8 cellular contexts compared by ENCODE assay signal in the genomic region with DNA sequence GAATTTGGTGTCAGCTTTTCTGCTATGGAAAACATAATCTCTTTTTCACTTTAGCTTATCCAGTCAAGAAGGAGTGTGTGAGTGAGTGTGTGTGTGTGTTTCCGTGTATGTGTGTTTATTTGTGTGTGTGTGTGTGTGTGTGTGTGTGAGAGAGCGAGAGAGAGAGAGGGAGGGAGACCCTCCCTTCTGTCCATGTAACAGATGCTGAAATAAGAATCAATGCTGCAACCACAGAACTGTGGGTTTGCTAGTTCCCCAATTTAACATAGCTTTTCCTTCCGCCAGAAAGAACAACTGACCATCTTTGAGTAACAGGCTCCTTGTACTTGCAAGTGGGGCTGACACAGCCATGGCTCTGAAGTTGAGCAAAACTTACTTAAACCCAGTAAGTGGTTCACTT. TPM values are rescaled to one million over a fixed set of nuclear protein-coding genes. Genes with fewer than 3 reads are reported as not detected.
A peak's percentile ranks its signal among the peaks of the same experiment; 100 is the strongest.
DNase-seq lines count a peak whose midpoint lies in the region; ATAC-seq, FAIRE-seq and TF ChIP-seq lines count a peak whose summit lies in the region.

No MANE protein-coding gene starts in this region.

- TF ChIP-seq POLR2A in right lobe of liver (IDR thresholded peaks at IDR 0.05) (no peak), HepG2 (IDR thresholded peaks at IDR 0.05; ENCODE audit: insufficient read depth in 1 of 2, low read depth in 2 of 2, low read length in 2 of 2) (no peak), upper lobe of left lung (IDR thresholded peaks at IDR 0.05) (peak in 1 of 4 donors; percentile 40)

- TF ChIP-seq EP300 in HepG2 (IDR thresholded peaks at IDR 0.05; ENCODE audit: low read depth in 2 of 2, low read length in 2 of 2): no peak
- TF ChIP-seq EP300 in HepG2 (CRISPR knock-in tag; IDR thresholded peaks at IDR 0.05; ENCODE audit: borderline replicate concordance): no peak
- no peak for TF ChIP-seq EP300 in upper lobe of left lung (IDR thresholded peaks at IDR 0.05)

- H3K9ac ChIP-seq in HepG2 (ENCODE audit: insufficient read depth, low read depth, low read length): no peak overlapping the region

- H3K4me3 ChIP-seq in right lobe of liver (no peak overlapping the region), HepG2 (replicated peaks in 1 of 3; ENCODE audit: insufficient read depth in 1 of 3, low read depth in 2 of 3, low read length in 3 of 3) (no peak overlapping the region), upper lobe of left lung (peak overlapping the region in 1 of 4 donors; percentile 46)

- WGBS in right lobe of liver (ENCODE audit: insufficient coverage, low coverage, low lambda C conversion rate, missing lambda C conversion rate): 29% methylated on average over 2 of the region's 3 CpGs
- 52% methylated on average over 3 of the region's 3 CpGs for WGBS in HepG2 (ENCODE audit: low lambda C conversion rate)
- 31 to 47% methylated on average over 3 of the region's 3 CpGs for WGBS in upper lobe of left lung, 2 donors

- intact Hi-C loops in right lobe of liver (cut with DNase I) (no loop called here), HepG2 (cut with micrococcal nuclease; ENCODE audit: unreplicated experiment) (no loop called here)

- H3K36me3 Mint-ChIP-seq in activated naive CD8-positive, alpha-beta T cell treated with anti-CD3 and anti-CD28 coated beads for 36 hours: peaks cover 80% of the 10 kb centered on the region

- POLR2A ChIA-PET in HepG2 (lab: Yijun Ruan, JAX): no interaction called here
- POLR2A ChIA-PET in GM10248 (lab: Yijun Ruan, JAX): interaction anchor here (1.6 kb wide), 1 partner anchor 10 kb away, joined by 4 read pairs; no protein-coding TSS in a partner anchor

- H3K27ac Mint-ChIP-seq in activated naive CD8-positive, alpha-beta T cell treated with anti-CD3 and anti-CD28 coated beads for 36 hours: peak overlapping the region; percentile 84

- TF ChIP-seq RAD21 in HepG2 (CRISPR knock-in tag; IDR thresholded peaks at IDR 0.05): no peak

- no peak overlapping the region for H3K4me2 ChIP-seq in HepG2 (ENCODE audit: low read depth, low read length)

- peak; percentile 43 to 55 (median 47) for ATAC-seq in right lobe of liver
- ATAC-seq in HepG2: no peak
- ATAC-seq in HG03469 (IDR thresholded peaks at IDR 0.05; ENCODE audit: unreplicated experiment): peak; percentile 37
- peak; percentile 74 for ATAC-seq in upper lobe of left lung (ENCODE audit: low FRiP score in 2 of 2)

- in situ Hi-C loops in HepG2 (cut with HindIII; ENCODE audit: extremely low pct_ligation_motif_present, low pct_unique_long_range_greater_than_20kb): no loop called here

- CTCF ChIA-PET in HepG2 (lab: Yijun Ruan, JAX; ENCODE audit: low intra/inter-chr PET ratio, low total read pairs): no interaction called here
- CTCF ChIA-PET in GM10248 (lab: Yijun Ruan, JAX): interaction anchor here (0.9 to 11.0 kb wide), 7 partner anchors 9 to 50 kb away, joined by 3 to 100 read pairs (median 3); no protein-coding TSS in a partner anchor

- H3K27ac ChIP-seq in right lobe of liver (peak overlapping the region in 1 of 3 donors; percentile 58), HepG2 (ENCODE audit: extremely low read length, insufficient read depth, low read length) (no peak overlapping the region), upper lobe of left lung (peak overlapping the region; percentile 79 to 85 (median 82))

- H3K9me3 Mint-ChIP-seq in activated naive CD8-positive, alpha-beta T cell treated with anti-CD3 and anti-CD28 coated beads for 36 hours: no peaks in the 10 kb centered on the region

- no peaks in the 10 kb centered on the region for H4K20me1 ChIP-seq in HepG2 (ENCODE audit: insufficient read depth, low read length)

- no peaks in the 10 kb centered on the region for H3K79me2 ChIP-seq in HepG2 (ENCODE audit: insufficient read depth, low read length)

- H3K4me1 Mint-ChIP-seq in activated naive CD8-positive, alpha-beta T cell treated with anti-CD3 and anti-CD28 coated beads for 36 hours: peaks cover 65% of the 10 kb centered on the region

- H3K27me3 ChIP-seq in right lobe of liver (no peaks in the 10 kb centered on the region), HepG2 (ENCODE audit: control insufficient read depth in 1 of 2, insufficient read depth in 2 of 2, low read length in 2 of 2) (peaks cover 2 to 4% of the 10 kb centered on the region in 2 experiments; a peak in 2 of 5 replicates), upper lobe of left lung (no peaks in the 10 kb centered on the region)

- FAIRE-seq in HepG2 (lab: Jason Lieb, UNC): no peak

- peaks cover 5% of the 10 kb centered on the region for H3K27me3 Mint-ChIP-seq in activated naive CD8-positive, alpha-beta T cell treated with anti-CD3 and anti-CD28 coated beads for 36 hours

- DNase-seq in right lobe of liver: no peak
- DNase-seq in HepG2 (ENCODE audit: low spot score): no peak
- DNase-seq in activated naive CD8-positive, alpha-beta T cell treated with anti-CD3 and anti-CD28 coated beads for 36 hours: no peak
- peak in 1 of 2 donors; percentile 60 for DNase-seq in upper lobe of left lung
- DNase-seq in GOT3 (lab: John Stamatoyannopoulos, UW): no peak
- no peak for DNase-seq in mesenteric fat pad (ENCODE audit: low spot score)
- DNase-seq in GM10248 (ENCODE audit: extremely low spot score): no peak

- no peak for TF ChIP-seq CTCF in right lobe of liver (IDR thresholded peaks at IDR 0.05)
- no peak for TF ChIP-seq CTCF in HepG2 (CRISPR knock-in tag; IDR thresholded peaks at IDR 0.05)
- TF ChIP-seq CTCF in upper lobe of left lung (IDR thresholded peaks at IDR 0.05): no peak
- TF ChIP-seq CTCF in GM10248 (IDR thresholded peaks at IDR 0.05; ENCODE audit: control extremely low read depth, extremely low read depth, low read depth, missing control alignments): no peak

- H3K4me1 ChIP-seq in right lobe of liver (peaks cover 0 to under 1% (median 0%) of the 10 kb centered on the region in 4 donors), HepG2 (ENCODE audit: insufficient read depth, low read length) (no peaks in the 10 kb centered on the region), upper lobe of left lung (peaks cover 0 to 12% (median 6%) of the 10 kb centered on the region in 4 donors)

- no peak overlapping the region for H2AFZ ChIP-seq in HepG2 (ENCODE audit: low read length)

- H3K9me3 ChIP-seq in right lobe of liver (no peaks in the 10 kb centered on the region), HepG2 (ENCODE audit: low read length) (no peaks in the 10 kb centered on the region), upper lobe of left lung (no peaks in the 10 kb centered on the region)

- peak overlapping the region; percentile 94 for H3K4me3 Mint-ChIP-seq in activated naive CD8-positive, alpha-beta T cell treated with anti-CD3 and anti-CD28 coated beads for 36 hours

- BruUV-seq in HepG2 (replicated peaks; lab: Mats Ljungman, UMichigan): no TSS peak

- H3K36me3 ChIP-seq in right lobe of liver: no peaks in the 10 kb centered on the region
- no peaks in the 10 kb centered on the region for H3K36me3 ChIP-seq in HepG2 (replicated peaks in 1 of 2; ENCODE audit: control insufficient read depth in 1 of 2, insufficient read depth in 2 of 2, low read length in 2 of 2)
- H3K36me3 ChIP-seq in upper lobe of left lung: no peaks in the 10 kb centered on the region

RNA-seq across cellular contexts. Expression of a gene that starts 5.2 kb away (rescaled TPM):
- total RNA-seq in right lobe of liver: 10 to 100 TPM; 19.7 to 58.1 (median 22.8) TPM
- 1.6 and 2.1 TPM in 2 replicates for total RNA-seq in HepG2 (2016; rRNA removed; fragmentation: Illumina TruSeq; extraction: Trizol)
- 0.20 and 0.35 TPM in 2 replicates for total RNA-seq in HepG2 (2016; cell fraction: cytosol; rRNA removed; fragmentation: Illumina TruSeq; extraction: Trizol; ENCODE audit: low read depth)
- 1.4 and 2.1 TPM in 2 replicates for total RNA-seq in HepG2 (2016; cell fraction: insoluble cytoplasmic fraction; rRNA removed; fragmentation: Illumina TruSeq; extraction: Trizol)
- 1.8 TPM in 2 replicates for total RNA-seq in HepG2 (2016; cell fraction: membrane; rRNA removed; fragmentation: Illumina TruSeq; extraction: Trizol)
- total RNA-seq in HepG2 (2016; cell fraction: nucleus; rRNA removed; fragmentation: Illumina TruSeq; extraction: Trizol): 0.44 and 0.78 TPM in 2 replicates
- 1.6 TPM in 2 replicates for polyA plus RNA-seq in HepG2 (2011; rRNA removed)
- polyA plus RNA-seq in HepG2 (2011; cell fraction: cytosol; rRNA removed): 1.0 and 1.7 TPM in 2 replicates
- 0.59 and 0.85 TPM in 2 replicates for polyA plus RNA-seq in HepG2 (2011; cell fraction: nucleus; rRNA removed)
- 1.4 and 1.9 TPM in 2 replicates for polyA plus RNA-seq in HepG2 (2012)
- 0.58 and 0.63 TPM in 2 replicates for polyA plus RNA-seq in HepG2 (2016; cell fraction: cytosol; fragmentation: Illumina TruSeq; extraction: Trizol; ENCODE audit: low read depth)
- polyA plus RNA-seq in HepG2 (2016; cell fraction: insoluble cytoplasmic fraction; fragmentation: Illumina TruSeq; extraction: Trizol; ENCODE audit: low read depth): 2.6 and 3.2 TPM in 2 replicates
- polyA plus RNA-seq in HepG2 (2016; cell fraction: membrane; fragmentation: Illumina TruSeq; extraction: Trizol; ENCODE audit: low read depth): 2.1 TPM in 2 replicates
- 1.1 and 1.3 TPM in 2 replicates for polyA plus RNA-seq in HepG2 (2016; cell fraction: nucleus; fragmentation: Illumina TruSeq; extraction: Trizol; ENCODE audit: insufficient read depth, low read depth)
- polyA minus RNA-seq in HepG2 (2011; rRNA and poly(A)+ RNA removed; ENCODE audit: low replicate concordance): 0.87 and 1.2 TPM in 2 replicates
- polyA minus RNA-seq in HepG2 (2011; cell fraction: cytosol; rRNA and poly(A)+ RNA removed): 0.44 and 1.1 TPM in 2 replicates
- 0.87 and 0.90 TPM in 2 replicates for polyA minus RNA-seq in HepG2 (2011; cell fraction: nucleus; rRNA and poly(A)+ RNA removed)
- 100 to 1,000 TPM; 886 to 901 TPM for total RNA-seq in activated naive CD8-positive, alpha-beta T cell treated with anti-CD3 and anti-CD28 coated beads for 36 hours
- total RNA-seq in upper lobe of left lung: 100 to 1,000 TPM in 4 of 6 donors, 10 to 100 TPM in 2; 72.3 to 331 (median 129) TPM
- total RNA-seq in mesenteric fat pad: 195 TPM

RNA-seq across cellular contexts. Expression of a gene that starts 35.0 kb away (rescaled TPM):
- total RNA-seq in right lobe of liver (under 1 TPM in 1 of 6 experiments, not detected in 5; 0.12 TPM), HepG2 (2016; rRNA removed; fragmentation: Illumina TruSeq; extraction: Trizol) (not detected in 2 replicates), upper lobe of left lung (1 to 10 TPM in 2 of 6 donors, under 1 TPM in 3, not detected in 1; 0.33 to 3.1 (median 0.66) TPM), mesenteric fat pad (0.19 TPM)
- not detected in 2 replicates for total RNA-seq in HepG2 (2016; cell fraction: cytosol; rRNA removed; fragmentation: Illumina TruSeq; extraction: Trizol; ENCODE audit: low read depth)
- total RNA-seq in HepG2 (2016; cell fraction: insoluble cytoplasmic fraction; rRNA removed; fragmentation: Illumina TruSeq; extraction: Trizol): not detected in 2 replicates
- total RNA-seq in HepG2 (2016; cell fraction: membrane; rRNA removed; fragmentation: Illumina TruSeq; extraction: Trizol): not detected in 2 replicates
- not detected in 2 replicates for total RNA-seq in HepG2 (2016; cell fraction: nucleus; rRNA removed; fragmentation: Illumina TruSeq; extraction: Trizol)
- not detected in 2 replicates for polyA plus RNA-seq in HepG2 (2011; rRNA removed)
- not detected in 2 replicates for polyA plus RNA-seq in HepG2 (2011; cell fraction: cytosol; rRNA removed)
- not detected in 2 replicates for polyA plus RNA-seq in HepG2 (2011; cell fraction: nucleus; rRNA removed)
- not detected in 2 replicates for polyA plus RNA-seq in HepG2 (2012)
- not detected in 2 replicates for polyA plus RNA-seq in HepG2 (2016; cell fraction: cytosol; fragmentation: Illumina TruSeq; extraction: Trizol; ENCODE audit: low read depth)
- polyA plus RNA-seq in HepG2 (2016; cell fraction: insoluble cytoplasmic fraction; fragmentation: Illumina TruSeq; extraction: Trizol; ENCODE audit: low read depth): not detected in 2 replicates
- not detected in 2 replicates for polyA plus RNA-seq in HepG2 (2016; cell fraction: membrane; fragmentation: Illumina TruSeq; extraction: Trizol; ENCODE audit: low read depth)
- not detected in 2 replicates for polyA plus RNA-seq in HepG2 (2016; cell fraction: nucleus; fragmentation: Illumina TruSeq; extraction: Trizol; ENCODE audit: insufficient read depth, low read depth)
- polyA minus RNA-seq in HepG2 (2011; rRNA and poly(A)+ RNA removed; ENCODE audit: low replicate concordance): not detected in 2 replicates
- not detected in 2 replicates for polyA minus RNA-seq in HepG2 (2011; cell fraction: cytosol; rRNA and poly(A)+ RNA removed)
- polyA minus RNA-seq in HepG2 (2011; cell fraction: nucleus; rRNA and poly(A)+ RNA removed): not detected in 2 replicates
- under 1 TPM; 0.14 to 0.56 TPM for total RNA-seq in activated naive CD8-positive, alpha-beta T cell treated with anti-CD3 and anti-CD28 coated beads for 36 hours
